In genomic region chr5:135615581-135616260, GRCh38 we compare ENCODE assay signal across 33 cellular contexts. TPM values are rescaled to one million over a fixed set of nuclear protein-coding genes. Genes with fewer than 3 reads are reported as not detected.
DNase-seq lines count a peak whose midpoint lies in the region; TF ChIP-seq lines count a peak whose summit lies in the region.
"Had no signal": no experiment of that assay in that cellular context is flagged by ENCODE, and none has a peak within 500 bp of the region (broad histone marks: within the 10 kb centered on the region; RNA-seq: fewer than 3 reads in every experiment).

No MANE protein-coding gene starts in this region.

- H2BK15ac ChIP-seq in H9 (ENCODE audit: low read depth, low read length) = no peak overlapping the region

- H3K9me3 ChIP-seq in H9 (ENCODE audit: control insufficient read depth, low read depth, low read length) (no peaks in the 10 kb centered on the region), trophoblast cell (ENCODE audit: insufficient read depth, low read depth, low read length) (peaks cover 5% of the 10 kb centered on the region)

- H2AK5ac ChIP-seq in H9 (ENCODE audit: insufficient read length, low read length) (no peak overlapping the region), trophoblast cell (ENCODE audit: low read length) (no peak overlapping the region)

- H3K79me1 ChIP-seq in H9 (ENCODE audit: insufficient read depth, low read depth, low read length, poor library complexity, severe bottlenecking) (no peaks in the 10 kb centered on the region), trophoblast cell (ENCODE audit: low read length) (no peaks in the 10 kb centered on the region)

- no peak overlapping the region for H3T11ph ChIP-seq in H9 (ENCODE audit: low read length)

- peaks cover 3% of the 10 kb centered on the region; the same call in 1 of the 2 replicates for H3K27me3 Mint-ChIP-seq in H9 (ENCODE audit: low read depth)

- peak overlapping the region in 1 of 3 experiments; percentile 23; a peak in 1 of 7 replicates for H3K27ac Mint-ChIP-seq in H9
- H3K27ac Mint-ChIP-seq: activated naive CD4-positive, alpha-beta T cell treated with anti-CD3 and anti-CD28 coated beads, Interleukin-2, amount 50 U/mL, for 72 hours; memory B cell; nephron progenitor cell had no signal

- no peak overlapping the region; a peak in 1 of 5 replicates for H3K4me3 Mint-ChIP-seq in H9
- H3K4me3 Mint-ChIP-seq: memory B cell, nephron progenitor cell had no signal

- no peak overlapping the region for H3K56ac ChIP-seq in H9 (ENCODE audit: insufficient read length, low read depth, low read length)

- no peaks in the 10 kb centered on the region for H3K4me1 ChIP-seq in H9 (ENCODE audit: insufficient read depth, low read length)
- peaks cover 0 to 3% of the 10 kb centered on the region in 2 experiments for H3K4me1 ChIP-seq in trophoblast cell (ENCODE audit: control insufficient read depth in 1 of 2, insufficient read depth in 2 of 2, low read length in 2 of 2)
- H3K4me1 ChIP-seq: breast epithelium, transverse colon had no signal

- H3K9me3 Mint-ChIP-seq in H9 = peaks cover 49 to 50% of the 10 kb centered on the region in 2 experiments

- WGBS in H9 (ENCODE audit: extremely low coverage, insufficient read length, low lambda C conversion rate) = no CpG with 5 or more reads among the region's 4 CpGs
- whole genome bisulfite sequencing in trophoblast cell (ENCODE audit: extremely low coverage, insufficient coverage, insufficient read length) = no CpG with 5 or more reads among the region's 4 CpGs

- no peaks in the 10 kb centered on the region for H3K27me3 ChIP-seq in H9 (ENCODE audit: insufficient read depth, low read length)
- H3K27me3 ChIP-seq in trophoblast cell (ENCODE audit: insufficient read depth, low read length) = no peaks in the 10 kb centered on the region
- no peaks in the 10 kb centered on the region for H3K27me3 ChIP-seq in brain microvascular endothelial cell (replicated peaks)
- H3K27me3 ChIP-seq: BLaER1 treated with 17β-estradiol and CSF1 and Interleukin-3, amounts not matched to agents 10 nM and 100 nM; breast epithelium had no signal

- H3K23ac ChIP-seq in H9 (ENCODE audit: insufficient read length, low read depth, low read length) (no peak overlapping the region), trophoblast cell (ENCODE audit: low read length) (no peak overlapping the region)

- TF ChIP-seq CTCF in H9 (conservative IDR thresholded peaks at IDR 0.05) (no peak), fibroblast of the aortic adventitia (IDR thresholded peaks at IDR 0.05; ENCODE audit: insufficient read depth, low read length) (no peak), brain microvascular endothelial cell (IDR thresholded peaks at IDR 0.05; ENCODE audit: low read depth, low read length, missing control alignments) (no peak)

- H2BK5ac ChIP-seq in H9 (ENCODE audit: insufficient read length, low read length) (no peak overlapping the region), trophoblast cell (ENCODE audit: low read depth, low read length, poor library complexity) (no peak overlapping the region)

- DNase-seq in H9 = peak; percentile 56
- peak; percentile 53 to 57 for DNase-seq in NCI-H526 (lab: John Stamatoyannopoulos, UW)
- peak; percentile 5 for DNase-seq in fibroblast of the aortic adventitia (ENCODE audit: low read depth)
- DNase-seq in trophoblast cell = peak; percentile 43 to 90
- no peak for DNase-seq in brain microvascular endothelial cell
- DNase-seq in activated T-cell treated with anti-CD3 and anti-CD28 coated beads for 4 hours = no peak
- no peak for DNase-seq in T1000 (lab: John Stamatoyannopoulos, UW)
- DNase-seq: activated CD4-positive, alpha-beta T cell treated with anti-CD3 and anti-CD28 coated beads, Interleukin-2, amount 50 U/mL, for 48 hours; activated CD4-positive, CD25-positive, alpha-beta regulatory T cell treated with anti-CD3 and anti-CD28 coated beads, Interleukin-2, amount 50 U/mL, for 72 hours; activated CD8-positive, alpha-beta memory T cell treated with anti-CD3 and anti-CD28 coated beads, Interleukin-2, amount 50 U/mL, for 4 hours; DMS153; effector CD8-positive, alpha-beta T cell; left cardiac atrium; NCI-H1105; NCI-H1930; NCI-H524; nephron progenitor cell; NK-92 treated with Interleukin-12 subunit alpha and Interleukin-12 subunit beta, amount 100 ng/mL, for 24 hours; PC-9; Right ventricle myocardium superior; stimulated activated CD4-positive, alpha-beta T cell treated with anti-CD3 and anti-CD28 coated beads, Interleukin-15, amount 100 ng/mL, for 24 hours; stimulated activated CD4-positive, alpha-beta T cell treated with anti-CD3 and anti-CD28 coated beads, Interleukin-4, amount 100 ng/mL, for 4 hours; T-helper 2 cell; transverse colon had no signal

- no peak overlapping the region for H2AFZ ChIP-seq in H9 (ENCODE audit: low read length)
- no peak overlapping the region for H2AFZ ChIP-seq in trophoblast cell (ENCODE audit: insufficient read depth, low read length, poor library complexity)
- H2AFZ ChIP-seq: PC-9 had no signal

- H3K23me2 ChIP-seq in H9 (ENCODE audit: insufficient read length, low read depth, low read length, poor library complexity, severe bottlenecking) = no peaks in the 10 kb centered on the region

- H3K18ac ChIP-seq in H9 (ENCODE audit: insufficient read length, low read depth, low read length) = no peak overlapping the region
- no peak overlapping the region for H3K18ac ChIP-seq in trophoblast cell (ENCODE audit: low read length)

- no peak overlapping the region for H4K5ac ChIP-seq in H9 (ENCODE audit: insufficient read length, low read depth, low read length)

- H3K27ac ChIP-seq in H9 (ENCODE audit: insufficient read length, low read depth, low read length) (no peak overlapping the region), trophoblast cell (ENCODE audit: low read depth, low read length) (no peak overlapping the region), brain microvascular endothelial cell (no peak overlapping the region)
- H3K27ac ChIP-seq: breast epithelium, epithelial cell of prostate, PC-9, transverse colon had no signal

- no peak overlapping the region for H2BK120ac ChIP-seq in H9 (ENCODE audit: low read depth, low read length, poor library complexity, severe bottlenecking)
- H2BK120ac ChIP-seq in trophoblast cell (ENCODE audit: insufficient read depth, low read length, poor library complexity) = no peak overlapping the region

- H2BK12ac ChIP-seq in H9 (ENCODE audit: insufficient read length, low read depth, low read length) = no peak overlapping the region
- no peak overlapping the region for H2BK12ac ChIP-seq in trophoblast cell (ENCODE audit: low read length)

- H4K91ac ChIP-seq in H9 (ENCODE audit: insufficient read length, low read depth, low read length) (no peak overlapping the region), trophoblast cell (ENCODE audit: low read depth, low read length) (no peak overlapping the region)

- H3K36me3 Mint-ChIP-seq in H9 (ENCODE audit: insufficient read depth in 1 of 3, low read depth in 3 of 3) = peaks cover 14 to 42% (median 30%) of the 10 kb centered on the region in 3 experiments

- H3K4ac ChIP-seq in H9 (ENCODE audit: low read depth, low read length) = no peak overlapping the region
- no peak overlapping the region for H3K4ac ChIP-seq in trophoblast cell (ENCODE audit: low read depth, low read length)

- no peak overlapping the region for H3K4me2 ChIP-seq in H9 (ENCODE audit: insufficient read depth, insufficient read length, low read length)
- no peak overlapping the region for H3K4me2 ChIP-seq in trophoblast cell (ENCODE audit: low read length)
- H3K4me2 ChIP-seq: PC-9 had no signal

- H4K8ac ChIP-seq in H9 (replicated peaks; ENCODE audit: insufficient read length, low read depth, low read length) (no peak overlapping the region), trophoblast cell (ENCODE audit: low read depth, low read length) (no peak overlapping the region)

- H4K12ac ChIP-seq in trophoblast cell (ENCODE audit: low read depth, low read length) = no peak overlapping the region

- H2BK20ac ChIP-seq in H9 (ENCODE audit: low read depth, low read length, poor library complexity, severe bottlenecking) = no peak overlapping the region

- H3K36me3 ChIP-seq in trophoblast cell (ENCODE audit: control insufficient read depth in 1 of 2, insufficient read depth in 2 of 2, low read length in 2 of 2) (no peaks in the 10 kb centered on the region), brain microvascular endothelial cell (replicated peaks) (no peaks in the 10 kb centered on the region)
- H3K36me3 ChIP-seq: breast epithelium, transverse colon had no signal

- no peak overlapping the region for H3K14ac ChIP-seq in H9 (ENCODE audit: insufficient read depth, low read length)
- no peak overlapping the region for H3K14ac ChIP-seq in trophoblast cell (ENCODE audit: low read length)

- no peaks in the 10 kb centered on the region for H3K79me2 ChIP-seq in H9 (ENCODE audit: insufficient read depth, low read length)
- no peaks in the 10 kb centered on the region for H3K79me2 ChIP-seq in trophoblast cell (ENCODE audit: control insufficient read depth, insufficient read depth, low read length, poor library complexity)

- H3K4me1 Mint-ChIP-seq in H9 = peaks cover 14 to 20% of the 10 kb centered on the region in 2 experiments
- H3K4me1 Mint-ChIP-seq: memory B cell, nephron progenitor cell had no signal

- in situ Hi-C loops in brain microvascular endothelial cell (cut with HindIII; ENCODE audit: low pct_ligation_motif_present, low sequenced_read_pairs) = no loop called here

- H4K20me1 ChIP-seq in H9 (ENCODE audit: control insufficient read depth, insufficient read depth, insufficient read length) = no peaks in the 10 kb centered on the region
- H4K20me1 ChIP-seq: BLaER1 treated with 17β-estradiol and CSF1 and Interleukin-3, amounts not matched to agents 10 nM and 100 nM had no signal

- H3K9ac ChIP-seq in H9 (ENCODE audit: extremely low read depth, insufficient read length, low read length) (no peak overlapping the region), trophoblast cell (ENCODE audit: low read length) (no peak overlapping the region)
- H3K9ac ChIP-seq: BLaER1 treated with 17β-estradiol and CSF1 and Interleukin-3, amounts not matched to agents 10 nM and 100 nM had no signal

- H3K4me3 ChIP-seq in fibroblast of the aortic adventitia (ENCODE audit: low read depth, low read length) = no peak overlapping the region
- peak overlapping the region; percentile 46 for H3K4me3 ChIP-seq in trophoblast cell (ENCODE audit: low read depth, low read length)
- H3K4me3 ChIP-seq in brain microvascular endothelial cell (ENCODE audit: low read depth, low read length) = no peak overlapping the region
- H3K4me3 ChIP-seq: BLaER1 treated with 17β-estradiol and CSF1 and Interleukin-3, amounts not matched to agents 10 nM and 100 nM; breast epithelium; PC-9; transverse colon had no signal

RNA-seq across cellular contexts. Expression of gene CXCL14, which starts 36.9 kb away (rescaled TPM):
- 1.1 TPM in 2 replicates for total RNA-seq in H9 (2021)
- 0.18 and 0.33 TPM in 2 replicates for total RNA-seq in fibroblast of the aortic adventitia (ENCODE audit: low replicate concordance)
- polyA plus RNA-seq in trophoblast cell (2013) = 102 and 105 TPM in 2 replicates
- total RNA-seq: activated naive CD4-positive, alpha-beta T cell treated with anti-CD3 and anti-CD28 coated beads, Interleukin-2, amount 50 U/mL, for 72 hours; chondrocyte; G401; osteoblast; PC-9 had no signal
- polyA plus RNA-seq: AG04450 had no signal

Comparison
In these comparisons a context has a peak if more than half of its experiments do, and no peak if none do; other contexts are left out.
1. DNase-seq: peak in H9 (single experiment), NCI-H526 (2 of 2), fibroblast of the aortic adventitia (single experiment) and trophoblast cell (2 of 2); none in brain microvascular endothelial cell (single experiment), activated T-cell treated with anti-CD3 and anti-CD28 coated beads for 4 hours (single experiment) and T1000 (single experiment).